In genomic region chr7:158328376-158329013, GRCh38 we compare ENCODE assay signal across 24 cellular contexts.
"Had no signal": no experiment of that assay in that cellular context is flagged by ENCODE, and none has a peak within 500 bp of the region (broad histone marks: within the 10 kb centered on the region; RNA-seq: fewer than 3 reads in every experiment).

No MANE protein-coding gene starts in this region.

- DNase-seq: activated CD4-positive, alpha-beta T cell treated with anti-CD3 and anti-CD28 coated beads, Interleukin-2, amount 50 U/mL, for 48 hours; activated CD8-positive, alpha-beta memory T cell treated with anti-CD3 and anti-CD28 coated beads, Interleukin-2, amount 50 U/mL, for 48 hours; activated naive CD4-positive, alpha-beta T cell treated with Interleukin-2 at 50 U/mL for 16 hours; activated naive CD8-positive, alpha-beta T cell treated with anti-CD3 and anti-CD28 coated beads for 36 hours; activated T-cell treated with anti-CD3 and anti-CD28 coated beads, Interleukin-2, amount 50 U/mL, for 48 hours; cerebellar nuclear complex; cortex of kidney; erythroblast; foreskin fibroblast; kidney; lower lobe of right lung; mesendoderm; naive thymus-derived CD4-positive, alpha-beta T cell; stimulated activated CD4-positive, alpha-beta T cell treated with anti-CD3 and anti-CD28 coated beads, Interleukin-15, amount 100 ng/mL, for 24 hours; stimulated activated CD8-positive, alpha-beta memory T cell treated with anti-CD3 and anti-CD28 coated beads, Interleukin-4, amount 100 ng/mL, for 48 hours; stimulated activated naive B cell treated with anti-CD40 and anti-IgM and Interleukin-4, amounts not matched to agents 10 μg/mL and 1 μg/mL and 100 μg/mL, for 72 hours; T-helper 1 cell; trophoblast cell had no signal

- H3K27ac ChIP-seq: breast epithelium, lower lobe of right lung, parathyroid adenoma, testis had no signal

- H3K9ac ChIP-seq: parathyroid adenoma had no signal

- H3K9me3 ChIP-seq: lower lobe of right lung, testis had no signal

- H3K4me1 Mint-ChIP-seq: activated naive CD8-positive, alpha-beta T cell treated with anti-CD3 and anti-CD28 coated beads for 36 hours; naive thymus-derived CD4-positive, alpha-beta T cell; stimulated activated naive B cell treated with anti-CD40 and anti-IgM and Interleukin-4, amounts not matched to agents 10 μg/mL and 1 μg/mL and 100 μg/mL, for 72 hours had no signal

- H3K27ac Mint-ChIP-seq: activated naive CD8-positive, alpha-beta T cell treated with anti-CD3 and anti-CD28 coated beads for 36 hours; naive thymus-derived CD4-positive, alpha-beta T cell; stimulated activated naive B cell treated with anti-CD40 and anti-IgM and Interleukin-4, amounts not matched to agents 10 μg/mL and 1 μg/mL and 100 μg/mL, for 72 hours; WTC11 had no signal

- H3K36me3 ChIP-seq: breast epithelium, lower lobe of right lung had no signal

- H3K27me3 Mint-ChIP-seq: activated naive CD8-positive, alpha-beta T cell treated with anti-CD3 and anti-CD28 coated beads for 36 hours had no signal

- H3K79me2 ChIP-seq: parathyroid adenoma had no signal

- H3K4me3 Mint-ChIP-seq: activated naive CD8-positive, alpha-beta T cell treated with anti-CD3 and anti-CD28 coated beads for 36 hours; naive thymus-derived CD4-positive, alpha-beta T cell; stimulated activated naive B cell treated with anti-CD40 and anti-IgM and Interleukin-4, amounts not matched to agents 10 μg/mL and 1 μg/mL and 100 μg/mL, for 72 hours; WTC11 had no signal

- H2AFZ ChIP-seq: parathyroid adenoma had no signal

- ATAC-seq: left lobe of liver; naive thymus-derived CD4-positive, alpha-beta T cell; sciatic nerve; stimulated activated naive B cell treated with anti-CD40 and anti-IgM and Interleukin-4, amounts not matched to agents 10 μg/mL and 1 μg/mL and 100 μg/mL, for 72 hours; WTC11 had no signal

- H3K4me1 ChIP-seq: breast epithelium, lower lobe of right lung, parathyroid adenoma, testis had no signal

- H3K4me3 ChIP-seq: breast epithelium, lower lobe of right lung, testis had no signal

- H3K27me3 ChIP-seq: testis had no signal
